1 cellular context compared by ENCODE assay signal in the genomic region with DNA sequence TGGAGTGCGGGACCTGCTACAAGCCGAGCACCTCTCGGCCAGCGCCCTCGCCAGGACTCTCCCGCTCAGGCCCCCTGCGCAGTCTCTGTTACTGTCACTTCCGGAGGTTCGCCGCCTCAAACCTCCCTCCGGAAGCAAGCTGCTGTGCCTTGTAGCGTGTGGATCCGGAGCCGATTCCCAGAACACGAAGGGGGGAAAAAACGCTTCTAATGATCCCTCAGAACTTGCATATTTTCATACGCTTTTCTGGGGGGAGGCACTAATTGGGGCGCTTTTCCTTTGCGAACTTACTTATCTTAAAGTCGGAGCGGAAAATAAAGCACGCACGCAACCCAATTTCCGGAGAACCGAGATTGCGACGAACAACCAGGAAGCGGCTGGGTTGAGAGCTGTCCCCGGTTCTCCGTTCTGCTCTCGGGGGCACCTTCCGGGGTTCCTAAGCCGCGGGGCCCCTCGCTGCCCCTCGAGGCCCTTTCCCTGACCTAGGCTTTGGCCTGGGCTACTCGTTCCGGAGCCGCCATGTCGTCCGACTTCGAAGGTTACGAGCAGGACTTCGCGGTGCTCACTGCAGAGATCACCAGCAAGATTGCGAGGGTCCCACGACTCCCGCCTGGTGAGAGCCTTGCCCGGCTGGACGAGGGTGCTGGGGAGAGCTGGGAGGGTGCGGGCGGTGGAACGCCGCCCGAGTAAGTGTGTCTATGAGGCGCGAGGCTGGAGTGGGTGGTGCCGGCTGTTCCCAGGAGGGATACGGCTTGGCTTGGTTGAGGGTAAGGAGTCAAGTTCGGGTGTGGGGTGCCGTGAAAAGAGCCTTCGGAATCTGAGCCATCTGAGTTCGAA.
TF ChIP-seq lines count a peak whose summit lies in the region.

A gene (plus strand): TSS at position 361 of the 837 bp plus-strand sequence. CDS start 159 bp downstream, at position 520.
A gene with protein sequence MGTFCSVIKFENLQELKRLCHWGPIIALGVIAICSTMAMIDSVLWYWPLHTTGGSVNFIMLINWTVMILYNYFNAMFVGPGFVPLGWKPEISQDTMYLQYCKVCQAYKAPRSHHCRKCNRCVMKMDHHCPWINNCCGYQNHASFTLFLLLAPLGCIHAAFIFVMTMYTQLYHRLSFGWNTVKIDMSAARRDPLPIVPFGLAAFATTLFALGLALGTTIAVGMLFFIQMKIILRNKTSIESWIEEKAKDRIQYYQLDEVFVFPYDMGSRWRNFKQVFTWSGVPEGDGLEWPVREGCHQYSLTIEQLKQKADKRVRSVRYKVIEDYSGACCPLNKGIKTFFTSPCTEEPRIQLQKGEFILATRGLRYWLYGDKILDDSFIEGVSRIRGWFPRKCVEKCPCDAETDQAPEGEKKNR (minus strand): TSS at position 60 of the 837 bp plus-strand sequence. CDS start 1,478 bp downstream, outside the sequence.

TF ChIP-seq in endothelial cell of umbilical vein, 7 proteins besides CTCF, POLR2A, EP300 and RAD21 (continued from another document):
- TF ChIP-seq JUN (IDR thresholded peaks at IDR 0.05; ENCODE audit: borderline replicate concordance, insufficient read depth, insufficient read length, low read depth): no peak
